ENCODE assay signal across 1 cellular context in genomic region chr14:77536951-77537350, GRCh38. TPM values are rescaled to one million over a fixed set of nuclear protein-coding genes. Genes with fewer than 3 reads are reported as not detected.
"Had no signal": no experiment of that assay in that cellular context is flagged by ENCODE, and none has a peak within 500 bp of the region (broad histone marks: within the 10 kb centered on the region; RNA-seq: fewer than 3 reads in every experiment).

No MANE protein-coding gene starts in this region.

RNA-seq across cellular contexts. Expression of gene ISM2, which starts 38.3 kb away (rescaled TPM):
- total RNA-seq: HT-29 had no signal
